ENCODE assay signal across 27 cellular contexts in the genomic region with DNA sequence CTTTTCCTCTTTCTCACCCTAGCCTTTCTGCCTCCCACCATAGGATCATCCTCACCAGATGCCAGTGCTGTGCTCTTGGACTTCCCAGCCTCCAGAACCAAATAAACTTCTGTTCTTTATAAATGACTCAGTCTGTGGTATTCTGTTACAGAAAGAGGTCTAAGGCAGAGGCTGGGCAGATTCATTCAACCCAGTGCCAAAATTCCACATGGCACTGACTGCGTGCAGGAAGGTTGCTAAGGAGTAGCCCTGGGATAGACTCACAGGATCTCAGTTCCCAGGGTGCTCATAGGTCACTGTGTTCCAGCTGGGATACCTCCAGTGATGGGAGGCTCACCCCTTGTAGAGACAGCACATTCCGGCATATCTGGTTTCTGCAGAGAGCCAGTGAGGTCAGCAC. TPM values are rescaled to one million over a fixed set of nuclear protein-coding genes. Genes with fewer than 3 reads are reported as not detected.
DNase-seq lines count a peak whose midpoint lies in the region; ATAC-seq, FAIRE-seq and TF ChIP-seq lines count a peak whose summit lies in the region.
"Had no signal": no experiment of that assay in that cellular context is flagged by ENCODE, and none has a peak within 500 bp of the region (broad histone marks: within the 10 kb centered on the region; RNA-seq: fewer than 3 reads in every experiment).

No MANE protein-coding gene starts in this region.

- no peak overlapping the region for H3K4me2 ChIP-seq in GM23248 (ENCODE audit: unreplicated experiment)

- H3F3A ChIP-seq in GM23248 (ENCODE audit: insufficient read depth) = no peaks in the 10 kb centered on the region

- DNase-seq in GM23248 (peak; percentile 44), M059J (ENCODE audit: low read depth) (peak; percentile 25), astrocyte of the spinal cord (ENCODE audit: low read depth, low spot score) (peak; percentile 10), kidney (peak; percentile 4), H4 (ENCODE audit: low spot score) (no peak), NCI-H1092 (lab: John Stamatoyannopoulos, UW) (no peak), small intestine (no peak)
- DNase-seq: ACHN; AML-193; C1 segment of cervical spinal cord; CD8-positive, alpha-beta T cell; DND-41; KG1; NCI-H1105 treated with DMSO at 0.1 percent for 48 hours; NCI-H2029 treated with DMSO at 0.1 percent for 48 hours; NCI-H2171; NCI-H524 treated with DMSO at 0.1 percent for 48 hours; NCI-H82 had no signal

- in situ Hi-C loops in GM23248 (cut with MboI) (no loop called here), astrocyte of the spinal cord (cut with HindIII; ENCODE audit: low sequenced_read_pairs) (no loop called here)

- H3K79me2 ChIP-seq in GM23248 (ENCODE audit: insufficient read depth) = no peaks in the 10 kb centered on the region

- no peaks in the 10 kb centered on the region for H3K9me2 ChIP-seq in GM23248 (ENCODE audit: insufficient read depth)

- H3K4me3 ChIP-seq in GM23248 (no peak overlapping the region), astrocyte of the spinal cord (ENCODE audit: low read depth, low read length) (no peak overlapping the region), kidney (ENCODE audit: low read length in 2 of 2) (no peak overlapping the region), small intestine (ENCODE audit: low read depth in 1 of 2, low read length in 2 of 2) (no peak overlapping the region)

- no peak for ATAC-seq in HG03460 (IDR thresholded peaks at IDR 0.05; ENCODE audit: unreplicated experiment)
- ATAC-seq: CD8-positive, alpha-beta T cell; Right ventricle myocardium inferior had no signal

- intact Hi-C loops in kidney (cut with DNase I) = no loop called here

- H4K20me1 ChIP-seq in GM23248 (ENCODE audit: insufficient read depth) = no peaks in the 10 kb centered on the region

- H3K9ac ChIP-seq in GM23248 = no peak overlapping the region
- no peak overlapping the region for H3K9ac ChIP-seq in kidney (ENCODE audit: low read length in 2 of 2)

- H3K27me3 ChIP-seq in GM23248 (replicated peaks; ENCODE audit: insufficient read depth) (no peaks in the 10 kb centered on the region), small intestine (ENCODE audit: control insufficient read depth in 2 of 2, insufficient read depth in 2 of 2, low read length in 2 of 2) (no peaks in the 10 kb centered on the region)

- FAIRE-seq in kidney (lab: Jason Lieb, UNC) (no peak), small intestine (lab: Jason Lieb, UNC) (no peak)
- FAIRE-seq: G401.6, GM12892, GM18507, GM19239, H1, RCC 7860 had no signal

- 67 to 75% methylated on average over 2 of the region's 2 CpGs for WGBS in GM23248 (ENCODE audit: low coverage in 1 of 2, low lambda C conversion rate in 2 of 2, missing lambda C conversion rate in 2 of 2), 2 experiments
- WGBS in small intestine, 3 donors = 52 to 82% (median 73%) methylated on average over 2 of the region's 2 CpGs

- no peak overlapping the region for H3K27ac ChIP-seq in GM23248
- no peak overlapping the region for H3K27ac ChIP-seq in kidney (ENCODE audit: low read depth in 2 of 2, low read length in 2 of 2)
- no peak overlapping the region for H3K27ac ChIP-seq in small intestine (ENCODE audit: low read depth in 1 of 2, low read length in 1 of 2)

- H3K36me3 ChIP-seq in GM23248 (ENCODE audit: low read depth) = no peaks in the 10 kb centered on the region
- H3K36me3 ChIP-seq in kidney (ENCODE audit: control insufficient read depth in 1 of 2, insufficient read depth in 2 of 2, low read length in 2 of 2) = no peaks in the 10 kb centered on the region
- no peaks in the 10 kb centered on the region for H3K36me3 ChIP-seq in small intestine (ENCODE audit: control insufficient read depth in 2 of 2, insufficient read depth in 2 of 2, low read length in 2 of 2)

- TF ChIP-seq CTCF in astrocyte of the spinal cord (IDR thresholded peaks at IDR 0.05; ENCODE audit: low read depth, low read length) (no peak), kidney (IDR thresholded peaks at IDR 0.05; ENCODE audit: borderline replicate concordance, extremely low read depth, insufficient read depth) (no peak)

- H2AFZ ChIP-seq in GM23248 = no peak overlapping the region

- H3K9me3 ChIP-seq in GM23248 (ENCODE audit: low read depth) (no peaks in the 10 kb centered on the region), kidney (ENCODE audit: control insufficient read depth in 1 of 2, low read length in 2 of 2) (peaks cover 2 to 7% of the 10 kb centered on the region in 2 donors), small intestine (ENCODE audit: control insufficient read depth, low read depth) (no peaks in the 10 kb centered on the region)

- H3K4me1 ChIP-seq in GM23248 (ENCODE audit: insufficient read depth) (peaks cover 33% of the 10 kb centered on the region), kidney (ENCODE audit: control insufficient read depth in 1 of 2, insufficient read depth in 1 of 2, low read depth in 1 of 2, low read length in 2 of 2) (peaks cover 0 to 2% of the 10 kb centered on the region in 2 donors), small intestine (ENCODE audit: control insufficient read depth in 2 of 2, insufficient read depth in 1 of 2, low read depth in 1 of 2, low read length in 1 of 2) (no peaks in the 10 kb centered on the region)

RNA-seq across cellular contexts. Expression of a gene that starts 22.0 kb away (rescaled TPM):
- total RNA-seq in GM23248 (2014; rRNA removed; shearing (Covaris generic)) = 1.4 and 4.3 TPM in 2 replicates
- 0.38 and 0.74 TPM in 2 replicates for polyA plus RNA-seq in GM23248 (2016; fragmentation: Nextera tagmentation; extraction: Ambion mirVana)
- total RNA-seq in M059J (2014; rRNA removed; shearing (Covaris generic)) = 0.02 TPM in 1 of 2 replicates, not detected in the other
- total RNA-seq in kidney = 9.1 TPM
- 6.1 TPM for polyA plus RNA-seq in kidney (ENCODE audit: insufficient read depth, low read depth, low replicate concordance)
- 0.02 and 0.08 TPM in 2 replicates for total RNA-seq in H4 (2014; rRNA removed; shearing (Covaris generic))
- 1 to 10 TPM in 1 of 3 donors, under 1 TPM in 1, not detected in 1; 0.63 to 2.2 TPM for polyA plus RNA-seq in small intestine
- total RNA-seq: CD8-positive, alpha-beta T cell; SK-MEL-5 had no signal

Comparison
In these comparisons a context has a peak if more than half of its experiments do, and no peak if none do; other contexts are left out.
1. DNase-seq: peak in GM23248 (single experiment), M059J (single experiment), astrocyte of the spinal cord (single experiment) and kidney (single experiment); none in H4 (single experiment), NCI-H1092 (single experiment) and small intestine (single experiment).